In genomic region chr5:143244000-143244736, GRCh38 we compare ENCODE assay signal across 10 cellular contexts.
DNase-seq lines count a peak whose midpoint lies in the region; ATAC-seq and TF ChIP-seq lines count a peak whose summit lies in the region.
"Had no signal": no experiment of that assay in that cellular context is flagged by ENCODE, and none has a peak within 500 bp of the region (broad histone marks: within the 10 kb centered on the region; RNA-seq: fewer than 3 reads in every experiment).

No MANE protein-coding gene starts in this region.

- H3K27me3 ChIP-seq in upper lobe of left lung, result no peaks in the 10 kb centered on the region

- H3K27ac ChIP-seq in cingulate gyrus (ENCODE audit: low read depth, low read length), result peak overlapping the region; percentile 62
- peak overlapping the region; percentile 46 to 55 (median 53) for H3K27ac ChIP-seq in upper lobe of left lung

- DNase-seq in LHCN-M2 (ENCODE audit: low read depth) (peak; percentile 99), lower leg skin (ENCODE audit: low spot score in 2 of 2) (peak; percentile 71 to 92), upper lobe of left lung (no peak), RPMI8226 (no peak), COR-L47 (lab: John Stamatoyannopoulos, UW) (no peak), DMS153 (lab: John Stamatoyannopoulos, UW) (no peak)
- DNase-seq: effector memory CD4-positive, alpha-beta T cell; OCI-M1 had no signal

- ATAC-seq in upper lobe of left lung (ENCODE audit: low FRiP score in 2 of 2) (peak; percentile 45 to 91), GM21723 (IDR thresholded peaks at IDR 0.05; ENCODE audit: unreplicated experiment) (no peak)

- no peak overlapping the region for H3K4me3 ChIP-seq in lower leg skin (ENCODE audit: low read depth, poor library complexity, severe bottlenecking)
- no peak overlapping the region for H3K4me3 ChIP-seq in upper lobe of left lung

- WGBS in lower leg skin, 2 donors, result 53 to 64% methylated on average over 16 of the region's 16 CpGs
- 63 to 74% methylated on average over 16 of the region's 16 CpGs for WGBS in upper lobe of left lung, 2 donors

- TF ChIP-seq EP300 in upper lobe of left lung (IDR thresholded peaks at IDR 0.05), result no peak

- intact Hi-C loops in lower leg skin (cut with DNase I; ENCODE audit: low total_unique reads), result no loop called here

- H3K9me3 ChIP-seq in upper lobe of left lung, result no peaks in the 10 kb centered on the region

- TF ChIP-seq CTCF in lower leg skin (IDR thresholded peaks at IDR 0.05) (no peak), upper lobe of left lung (IDR thresholded peaks at IDR 0.05) (no peak)

- peaks cover 0 to 4% (median 2%) of the 10 kb centered on the region in 4 donors for H3K4me1 ChIP-seq in upper lobe of left lung

- TF ChIP-seq POLR2A in lower leg skin (IDR thresholded peaks at IDR 0.05) (no peak), upper lobe of left lung (IDR thresholded peaks at IDR 0.05) (no peak)

- no peaks in the 10 kb centered on the region for H3K36me3 ChIP-seq in upper lobe of left lung

Comparison
In these comparisons a context has a peak if more than half of its experiments do, and no peak if none do; other contexts are left out.
1. DNase-seq: peak in LHCN-M2 (single experiment) and lower leg skin (2 of 2); none in upper lobe of left lung (0 of 2), RPMI8226 (single experiment), COR-L47 (single experiment) and DMS153 (single experiment).